1 cellular context compared by ENCODE assay signal in genomic region chrX:96432647-96433046, GRCh38.
TF ChIP-seq lines count a peak whose summit lies in the region.

No MANE protein-coding gene starts in this region.

TF ChIP-seq in A549, 52 proteins besides CTCF, POLR2A, EP300 and RAD21 (continued from another document):
- TF ChIP-seq ELK1 (IDR thresholded peaks at IDR 0.05; ENCODE audit: low read depth, low read length) (no peak), RCOR1 (IDR thresholded peaks at IDR 0.05; ENCODE audit: low read depth, low read length) (no peak), HOXB5 (CRISPR knock-in tag; IDR thresholded peaks at IDR 0.05) (no peak), KDM1A (IDR thresholded peaks at IDR 0.05; ENCODE audit: low read depth) (no peak), GATA3 (IDR thresholded peaks at IDR 0.05; ENCODE audit: borderline replicate concordance) (no peak), ESRRA (IDR thresholded peaks at IDR 0.05; ENCODE audit: borderline replicate concordance, low read length) (no peak), TP53 (CRISPR knock-in tag; IDR thresholded peaks at IDR 0.05) (no peak), RARB (CRISPR knock-in tag; IDR thresholded peaks at IDR 0.05) (no peak), ZSCAN20 (CRISPR knock-in tag; IDR thresholded peaks at IDR 0.05) (no peak), HOXA7 (CRISPR knock-in tag; IDR thresholded peaks at IDR 0.05) (no peak), EHMT2 (IDR thresholded peaks at IDR 0.05; ENCODE audit: low read depth) (no peak), MAFK (IDR thresholded peaks at IDR 0.05; ENCODE audit: partially characterized antibody) (no peak)
